2 cellular contexts compared by ENCODE assay signal in the genomic region with DNA sequence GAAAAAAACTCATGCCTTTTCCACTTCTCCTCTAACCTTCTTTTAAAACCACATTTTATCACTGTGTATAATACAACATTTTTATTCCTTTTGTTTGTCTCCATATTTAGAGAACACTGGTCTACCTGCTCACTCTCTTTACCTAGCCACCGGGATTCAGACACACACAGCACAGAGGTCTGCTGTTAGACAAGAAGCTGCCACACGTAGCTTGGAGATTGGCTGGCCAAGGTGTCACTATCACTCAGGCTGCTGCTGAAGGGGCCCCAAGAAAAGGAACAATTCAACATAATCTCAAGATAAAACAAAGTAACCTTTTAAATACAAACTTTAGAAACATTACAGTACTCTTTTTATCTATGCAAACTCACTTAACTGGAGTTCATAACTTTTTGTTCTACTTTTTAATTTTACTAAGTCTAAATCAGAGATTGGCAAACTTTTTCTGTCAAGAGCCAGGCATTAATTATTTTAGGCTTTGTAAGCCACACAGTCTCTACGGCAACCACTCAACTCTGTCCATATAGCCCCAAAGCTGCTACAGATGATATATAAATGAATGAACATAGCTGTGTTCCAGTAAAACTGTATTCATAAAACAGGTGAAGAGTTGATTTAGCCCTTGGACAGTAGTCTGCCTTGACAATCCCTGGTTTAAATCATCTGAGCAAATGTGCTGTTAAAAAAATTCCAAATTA.
TF ChIP-seq lines count a peak whose summit lies in the region.

No MANE protein-coding gene starts in this region.

TF ChIP-seq in SK-N-SH treated with all-trans-retinoic acid at 6 μM for 48 hours, 23 proteins besides CTCF, POLR2A, EP300 and RAD21:
- TF ChIP-seq, protein P1, sequence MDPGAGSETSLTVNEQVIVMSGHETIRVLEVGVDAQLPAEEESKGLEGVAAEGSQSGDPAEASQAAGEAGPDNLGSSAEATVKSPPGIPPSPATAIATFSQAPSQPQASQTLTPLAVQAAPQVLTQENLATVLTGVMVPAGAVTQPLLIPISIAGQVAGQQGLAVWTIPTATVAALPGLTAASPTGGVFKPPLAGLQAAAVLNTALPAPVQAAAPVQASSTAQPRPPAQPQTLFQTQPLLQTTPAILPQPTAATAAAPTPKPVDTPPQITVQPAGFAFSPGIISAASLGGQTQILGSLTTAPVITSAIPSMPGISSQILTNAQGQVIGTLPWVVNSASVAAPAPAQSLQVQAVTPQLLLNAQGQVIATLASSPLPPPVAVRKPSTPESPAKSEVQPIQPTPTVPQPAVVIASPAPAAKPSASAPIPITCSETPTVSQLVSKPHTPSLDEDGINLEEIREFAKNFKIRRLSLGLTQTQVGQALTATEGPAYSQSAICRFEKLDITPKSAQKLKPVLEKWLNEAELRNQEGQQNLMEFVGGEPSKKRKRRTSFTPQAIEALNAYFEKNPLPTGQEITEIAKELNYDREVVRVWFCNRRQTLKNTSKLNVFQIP (CRISPR knock-in tag; IDR thresholded peaks at IDR 0.05; ENCODE audit: borderline replicate concordance, low read depth) = no peak
- no peak for TF ChIP-seq SNAI2 (CRISPR knock-in tag; IDR thresholded peaks at IDR 0.05)
- TF ChIP-seq, protein P2, sequence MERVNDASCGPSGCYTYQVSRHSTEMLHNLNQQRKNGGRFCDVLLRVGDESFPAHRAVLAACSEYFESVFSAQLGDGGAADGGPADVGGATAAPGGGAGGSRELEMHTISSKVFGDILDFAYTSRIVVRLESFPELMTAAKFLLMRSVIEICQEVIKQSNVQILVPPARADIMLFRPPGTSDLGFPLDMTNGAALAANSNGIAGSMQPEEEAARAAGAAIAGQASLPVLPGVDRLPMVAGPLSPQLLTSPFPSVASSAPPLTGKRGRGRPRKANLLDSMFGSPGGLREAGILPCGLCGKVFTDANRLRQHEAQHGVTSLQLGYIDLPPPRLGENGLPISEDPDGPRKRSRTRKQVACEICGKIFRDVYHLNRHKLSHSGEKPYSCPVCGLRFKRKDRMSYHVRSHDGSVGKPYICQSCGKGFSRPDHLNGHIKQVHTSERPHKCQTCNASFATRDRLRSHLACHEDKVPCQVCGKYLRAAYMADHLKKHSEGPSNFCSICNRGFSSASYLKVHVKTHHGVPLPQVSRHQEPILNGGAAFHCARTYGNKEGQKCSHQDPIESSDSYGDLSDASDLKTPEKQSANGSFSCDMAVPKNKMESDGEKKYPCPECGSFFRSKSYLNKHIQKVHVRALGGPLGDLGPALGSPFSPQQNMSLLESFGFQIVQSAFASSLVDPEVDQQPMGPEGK (CRISPR knock-in tag; IDR thresholded peaks at IDR 0.05; ENCODE audit: borderline replicate concordance) = no peak
- no peak for TF ChIP-seq ZNF70 (CRISPR knock-in tag; IDR thresholded peaks at IDR 0.05)
- no peak for TF ChIP-seq OSR1 (CRISPR knock-in tag; IDR thresholded peaks at IDR 0.05)
- TF ChIP-seq, protein P3, sequence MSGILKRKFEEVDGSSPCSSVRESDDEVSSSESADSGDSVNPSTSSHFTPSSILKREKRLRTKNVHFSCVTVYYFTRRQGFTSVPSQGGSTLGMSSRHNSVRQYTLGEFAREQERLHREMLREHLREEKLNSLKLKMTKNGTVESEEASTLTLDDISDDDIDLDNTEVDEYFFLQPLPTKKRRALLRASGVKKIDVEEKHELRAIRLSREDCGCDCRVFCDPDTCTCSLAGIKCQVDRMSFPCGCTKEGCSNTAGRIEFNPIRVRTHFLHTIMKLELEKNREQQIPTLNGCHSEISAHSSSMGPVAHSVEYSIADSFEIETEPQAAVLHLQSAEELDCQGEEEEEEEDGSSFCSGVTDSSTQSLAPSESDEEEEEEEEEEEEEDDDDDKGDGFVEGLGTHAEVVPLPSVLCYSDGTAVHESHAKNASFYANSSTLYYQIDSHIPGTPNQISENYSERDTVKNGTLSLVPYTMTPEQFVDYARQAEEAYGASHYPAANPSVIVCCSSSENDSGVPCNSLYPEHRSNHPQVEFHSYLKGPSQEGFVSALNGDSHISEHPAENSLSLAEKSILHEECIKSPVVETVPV (CRISPR knock-in tag; IDR thresholded peaks at IDR 0.05) = no peak
- TF ChIP-seq ZNF565 (CRISPR knock-in tag; conservative IDR thresholded peaks at IDR 0.05; ENCODE audit: low read depth) = no peak
- TF ChIP-seq ISL1 (CRISPR knock-in tag; IDR thresholded peaks at IDR 0.05) = peak; percentile 58

TF ChIP-seq in SK-N-SH, 30 proteins besides CTCF, POLR2A, EP300 and RAD21 (continued from another document):
- TF ChIP-seq RXRA (IDR thresholded peaks at IDR 0.05; ENCODE audit: borderline replicate concordance, low read depth) (no peak), RCOR1 (IDR thresholded peaks at IDR 0.05; ENCODE audit: low read length) (no peak)
- TF ChIP-seq, protein P4, sequence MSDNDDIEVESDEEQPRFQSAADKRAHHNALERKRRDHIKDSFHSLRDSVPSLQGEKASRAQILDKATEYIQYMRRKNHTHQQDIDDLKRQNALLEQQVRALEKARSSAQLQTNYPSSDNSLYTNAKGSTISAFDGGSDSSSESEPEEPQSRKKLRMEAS (IDR thresholded peaks at IDR 0.05; ENCODE audit: low read depth) = no peak
